ENCODE assay signal across 25 cellular contexts in genomic region chr3:39024497-39024896, GRCh38. TPM values are rescaled to one million over a fixed set of nuclear protein-coding genes. Genes with fewer than 3 reads are reported as not detected.
"Had no signal": no experiment of that assay in that cellular context is flagged by ENCODE, and none has a peak within 500 bp of the region (broad histone marks: within the 10 kb centered on the region; RNA-seq: fewer than 3 reads in every experiment).

No MANE protein-coding gene starts in this region.

- H3K9me3 ChIP-seq: esophagus muscularis mucosa, gastrocnemius medialis, heart left ventricle had no signal

- DNase-seq: activated CD4-positive, alpha-beta T cell treated with anti-CD3 and anti-CD28 coated beads for 1 hour; activated CD4-positive, alpha-beta T cell treated with anti-CD3 and anti-CD28 coated beads for 4 hours; activated CD4-positive, alpha-beta T cell treated with anti-CD3 and anti-CD28 coated beads, Interleukin-2, amount 50 U/mL, for 1 hour; activated CD4-positive, alpha-beta T cell treated with anti-CD3 and anti-CD28 coated beads, Interleukin-2, amount 50 U/mL, for 48 hours; activated CD8-positive, alpha-beta memory T cell treated with anti-CD3 and anti-CD28 coated beads for 24 hours; activated CD8-positive, alpha-beta T cell treated with anti-CD3 and anti-CD28 coated beads for 36 hours; activated effector memory CD4-positive, alpha-beta T cell treated with Interleukin-2 at 50 U/mL for 16 hours; activated gamma-delta T cell treated with Interleukin-2 at 50 U/mL for 16 hours; activated naive CD4-positive, alpha-beta T cell treated with anti-CD3 and anti-CD28 coated beads, Interleukin-2, amount 50 U/mL, for 16 hours; activated naive CD4-positive, alpha-beta T cell treated with Interleukin-2 at 50 U/mL for 16 hours; activated T-cell treated with anti-CD3 and anti-CD28 coated beads, Interleukin-2, amount 50 U/mL, for 4 hours; amniotic stem cell; anterior cingulate cortex; brain microvascular endothelial cell; dermis blood vessel endothelial cell; effector CD4-positive, alpha-beta T cell; effector memory CD8-positive, alpha-beta T cell; foreskin keratinocyte; gastrocnemius medialis; glutamatergic neuron; heart left ventricle; T-helper 2 cell had no signal

- H3K27ac ChIP-seq: brain microvascular endothelial cell, coronary artery, esophagus muscularis mucosa, foreskin keratinocyte, gastrocnemius medialis, heart left ventricle had no signal

- H3K4me3 ChIP-seq: coronary artery, esophagus muscularis mucosa, gastrocnemius medialis, heart left ventricle had no signal

- H3K4me1 ChIP-seq: esophagus muscularis mucosa, foreskin keratinocyte, gastrocnemius medialis had no signal

- H3K27me3 ChIP-seq: esophagus muscularis mucosa, gastrocnemius medialis, heart left ventricle had no signal

- H3K36me3 ChIP-seq: brain microvascular endothelial cell, esophagus muscularis mucosa, gastrocnemius medialis, heart left ventricle had no signal

RNA-seq across cellular contexts. Expression of gene SCN11A, which starts 27.2 kb away (rescaled TPM):
- total RNA-seq: activated CD8-positive, alpha-beta T cell treated with anti-CD3 and anti-CD28 coated beads for 36 hours; activated T-cell treated with anti-CD3 and anti-CD28 coated beads, Interleukin-2, amount 50 U/mL, for 4 hours; bronchial epithelial cell; foreskin keratinocyte had no signal
- polyA plus RNA-seq: foreskin keratinocyte had no signal
